In genomic region chr7:46744957-46745699, GRCh38 we compare ENCODE assay signal across 17 cellular contexts.
"Had no signal": no experiment of that assay in that cellular context is flagged by ENCODE, and none has a peak within 500 bp of the region (broad histone marks: within the 10 kb centered on the region; RNA-seq: fewer than 3 reads in every experiment).

No MANE protein-coding gene starts in this region.

- H3K4me1 ChIP-seq: prostate gland, suprapubic skin had no signal

- H3K27me3 ChIP-seq: sigmoid colon, suprapubic skin had no signal

- DNase-seq: activated CD4-positive, alpha-beta T cell treated with anti-CD3 and anti-CD28 coated beads, Interleukin-2, amount 10 ng/mL, durations not matched to agents 24 days and 14 days; activated CD8-positive, alpha-beta memory T cell treated with anti-CD3 and anti-CD28 coated beads for 24 hours; activated naive CD4-positive, alpha-beta T cell treated with Interleukin-2 at 50 U/mL for 16 hours; activated naive CD8-positive, alpha-beta T cell treated with anti-CD3 and anti-CD28 coated beads, Interleukin-2, amount 50 U/mL, for 24 hours; cortex of kidney; erythroblast; hippocampal formation; naive B cell; nucleus accumbens; sigmoid colon; stimulated activated CD4-positive, alpha-beta T cell treated with anti-CD3 and anti-CD28 coated beads, Interleukin-12 subunit alpha, Interleukin-12 subunit beta, amount 100 ng/mL, for 4 hours; stimulated activated CD4-positive, alpha-beta T cell treated with anti-CD3 and anti-CD28 coated beads, Interleukin-2, amount 100 ng/mL, for 48 hours; stimulated activated naive CD8-positive, alpha-beta T cell treated with anti-CD3 and anti-CD28 coated beads, Interleukin-15, Interleukin-2, amounts not matched to agents 100 U/mL and 50 U/mL, for 24 hours; T-helper 1 cell had no signal

- H3K4me3 ChIP-seq: lung, prostate gland, sigmoid colon, suprapubic skin had no signal

- H3K27ac ChIP-seq: prostate gland, sigmoid colon, suprapubic skin had no signal

- ATAC-seq: activated naive CD8-positive, alpha-beta T cell treated with anti-CD3 and anti-CD28 coated beads, Interleukin-2, amount 50 U/mL, for 24 hours; stimulated activated naive CD8-positive, alpha-beta T cell treated with anti-CD3 and anti-CD28 coated beads, Interleukin-15, Interleukin-2, amounts not matched to agents 100 U/mL and 50 U/mL, for 24 hours had no signal

- H3K9me3 ChIP-seq: prostate gland, sigmoid colon, suprapubic skin had no signal

- H3K36me3 ChIP-seq: prostate gland, sigmoid colon, suprapubic skin had no signal
